Comparison of ENCODE assay signal across 1 cellular context in the genomic region with DNA sequence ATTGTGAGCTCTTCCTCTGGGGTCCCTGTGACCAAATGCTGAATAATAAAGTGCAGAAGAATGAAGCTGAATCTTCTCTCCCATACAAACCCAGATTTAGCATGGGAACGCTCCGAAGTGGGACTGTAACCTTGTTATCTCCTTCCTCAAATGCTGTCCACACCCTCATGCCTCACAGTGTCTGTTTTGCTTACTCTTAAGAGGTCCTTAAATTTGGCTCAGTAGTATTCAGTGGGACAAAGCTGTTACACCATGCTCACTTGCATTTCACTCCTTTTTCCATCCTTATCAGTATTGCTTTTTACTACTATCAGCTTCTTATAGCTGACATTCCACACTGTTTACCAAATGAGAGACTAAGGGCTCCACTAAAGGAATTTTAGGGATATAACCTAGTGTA.
TF ChIP-seq lines count a peak whose summit lies in the region.

No MANE protein-coding gene starts in this region.

TF ChIP-seq in K562, 482 proteins besides CTCF, POLR2A, EP300 and RAD21:
- TF ChIP-seq CBFA2T3 (IDR thresholded peaks at IDR 0.05) (no peak), RCOR1 (IDR thresholded peaks at IDR 0.05; ENCODE audit: borderline replicate concordance in 1 of 2, low read depth in 2 of 2, low read length in 2 of 2) (0 out of 4 replicates have a peak, but pooled peaks of 1 of the 2 experiments have one; percentile 20)
